Comparison of ENCODE assay signal across 17 cellular contexts in genomic region chr3:36482259-36482658, GRCh38.
"Had no signal": no experiment of that assay in that cellular context is flagged by ENCODE, and none has a peak within 500 bp of the region (broad histone marks: within the 10 kb centered on the region; RNA-seq: fewer than 3 reads in every experiment).

No MANE protein-coding gene starts in this region.

- H3K27me3 Mint-ChIP-seq: activated CD8-positive, alpha-beta memory T cell treated with anti-CD3 and anti-CD28 coated beads, Interleukin-2, amount 10 ng/mL, durations not matched to agents 7 days and 5 days; activated naive CD4-positive, alpha-beta T cell treated with anti-CD3 and anti-CD28 coated beads, Interleukin-2, amount 10 ng/mL, durations not matched to agents 7 days and 5 days; effector memory CD8-positive, alpha-beta T cell; T-helper 17 cell had no signal

- ATAC-seq: activated CD8-positive, alpha-beta memory T cell treated with anti-CD3 and anti-CD28 coated beads, Interleukin-2, amount 10 ng/mL, durations not matched to agents 7 days and 5 days; effector memory CD8-positive, alpha-beta T cell; foreskin keratinocyte; naive thymus-derived CD8-positive, alpha-beta T cell; right cardiac atrium; stimulated activated naive B cell treated with anti-CD40 and anti-IgM and Interleukin-4, amounts not matched to agents 10 μg/mL and 1 μg/mL and 100 μg/mL, for 72 hours; T-helper 17 cell had no signal

- H3K4me1 Mint-ChIP-seq: activated CD8-positive, alpha-beta memory T cell treated with anti-CD3 and anti-CD28 coated beads, Interleukin-2, amount 10 ng/mL, durations not matched to agents 7 days and 5 days; activated naive CD4-positive, alpha-beta T cell treated with anti-CD3 and anti-CD28 coated beads, Interleukin-2, amount 10 ng/mL, durations not matched to agents 7 days and 5 days; naive thymus-derived CD8-positive, alpha-beta T cell; stimulated activated naive B cell treated with anti-CD40 and anti-IgM and Interleukin-4, amounts not matched to agents 10 μg/mL and 1 μg/mL and 100 μg/mL, for 72 hours; T-helper 17 cell had no signal

- DNase-seq: activated CD4-positive, alpha-beta T cell treated with anti-CD3 and anti-CD28 coated beads, Interleukin-2, amount 50 U/mL, for 48 hours; activated CD4-positive, CD25-positive, alpha-beta regulatory T cell treated with anti-CD3 and anti-CD28 coated beads, Interleukin-2, amount 50 U/mL, for 72 hours; activated CD8-positive, alpha-beta memory T cell treated with anti-CD3 and anti-CD28 coated beads, Interleukin-2, amount 10 ng/mL, durations not matched to agents 7 days and 5 days; activated naive CD4-positive, alpha-beta T cell treated with anti-CD3 and anti-CD28 coated beads, Interleukin-2, amount 10 ng/mL, durations not matched to agents 7 days and 5 days; activated T-cell treated with anti-CD3 and anti-CD28 coated beads, Interleukin-2, amount 50 U/mL, for 1 hour; dermis blood vessel endothelial cell; effector memory CD8-positive, alpha-beta T cell; foreskin keratinocyte; mammary epithelial cell; naive thymus-derived CD8-positive, alpha-beta T cell; right cardiac atrium; stimulated activated CD4-positive, alpha-beta T cell treated with anti-CD3 and anti-CD28 coated beads, Interleukin-15, amount 100 ng/mL, for 24 hours; stimulated activated CD4-positive, alpha-beta T cell treated with anti-CD3 and anti-CD28 coated beads, Interleukin-4, amount 100 ng/mL, for 1 hour; stimulated activated naive B cell treated with anti-CD40 and anti-IgM and Interleukin-4, amounts not matched to agents 10 μg/mL and 1 μg/mL and 100 μg/mL, for 72 hours; T-helper 17 cell; tibial artery; uterus had no signal

- H3K27ac Mint-ChIP-seq: activated CD8-positive, alpha-beta memory T cell treated with anti-CD3 and anti-CD28 coated beads, Interleukin-2, amount 10 ng/mL, durations not matched to agents 7 days and 5 days; activated naive CD4-positive, alpha-beta T cell treated with anti-CD3 and anti-CD28 coated beads, Interleukin-2, amount 10 ng/mL, durations not matched to agents 7 days and 5 days; effector memory CD8-positive, alpha-beta T cell; naive thymus-derived CD8-positive, alpha-beta T cell; stimulated activated naive B cell treated with anti-CD40 and anti-IgM and Interleukin-4, amounts not matched to agents 10 μg/mL and 1 μg/mL and 100 μg/mL, for 72 hours; T-helper 17 cell had no signal

- H3K36me3 Mint-ChIP-seq: activated CD8-positive, alpha-beta memory T cell treated with anti-CD3 and anti-CD28 coated beads, Interleukin-2, amount 10 ng/mL, durations not matched to agents 7 days and 5 days; activated naive CD4-positive, alpha-beta T cell treated with anti-CD3 and anti-CD28 coated beads, Interleukin-2, amount 10 ng/mL, durations not matched to agents 7 days and 5 days; stimulated activated naive B cell treated with anti-CD40 and anti-IgM and Interleukin-4, amounts not matched to agents 10 μg/mL and 1 μg/mL and 100 μg/mL, for 72 hours had no signal

- H3K4me3 Mint-ChIP-seq: activated CD8-positive, alpha-beta memory T cell treated with anti-CD3 and anti-CD28 coated beads, Interleukin-2, amount 10 ng/mL, durations not matched to agents 7 days and 5 days; activated naive CD4-positive, alpha-beta T cell treated with anti-CD3 and anti-CD28 coated beads, Interleukin-2, amount 10 ng/mL, durations not matched to agents 7 days and 5 days; effector memory CD8-positive, alpha-beta T cell; naive thymus-derived CD8-positive, alpha-beta T cell; stimulated activated naive B cell treated with anti-CD40 and anti-IgM and Interleukin-4, amounts not matched to agents 10 μg/mL and 1 μg/mL and 100 μg/mL, for 72 hours; T-helper 17 cell had no signal
